In genomic region chr5:9789818-9790217, GRCh38 we compare ENCODE assay signal across 22 cellular contexts.
"Had no signal": no experiment of that assay in that cellular context is flagged by ENCODE, and none has a peak within 500 bp of the region (broad histone marks: within the 10 kb centered on the region; RNA-seq: fewer than 3 reads in every experiment).

No MANE protein-coding gene starts in this region.

- DNase-seq: activated CD4-positive, alpha-beta T cell treated with anti-CD3 and anti-CD28 coated beads for 36 hours; activated CD4-positive, CD25-positive, alpha-beta regulatory T cell; activated CD8-positive, alpha-beta memory T cell treated with anti-CD3 and anti-CD28 coated beads, Interleukin-2, amount 10 ng/mL, durations not matched to agents 7 days and 5 days; activated CD8-positive, alpha-beta T cell treated with anti-CD3 and anti-CD28 coated beads, Interleukin-2, amount 10 ng/mL, durations not matched to agents 7 days and 5 days; activated naive CD8-positive, alpha-beta T cell treated with anti-CD3 and anti-CD28 coated beads, Interleukin-2, amount 50 U/mL, for 24 hours; activated T-cell treated with anti-CD3 and anti-CD28 coated beads, Interleukin-2, amount 50 U/mL, for 48 hours; effector CD4-positive, alpha-beta T cell; immature natural killer cell; kidney; naive B cell; nephron progenitor cell; ovary; stimulated activated naive CD8-positive, alpha-beta T cell treated with anti-CD3 and anti-CD28 coated beads, Interleukin-15, Interleukin-2, amounts not matched to agents 100 U/mL and 50 U/mL, for 24 hours; T-helper 1 cell; testis; transverse colon had no signal

- H3K4me1 ChIP-seq: breast epithelium, esophagus muscularis mucosa, gastroesophageal sphincter, testis, transverse colon had no signal

- H3K9me3 ChIP-seq: breast epithelium, esophagus muscularis mucosa, gastroesophageal sphincter, neutrophil, ovary, testis, transverse colon had no signal

- H3K27ac ChIP-seq: breast epithelium, esophagus muscularis mucosa, gastroesophageal sphincter, neutrophil, ovary, testis, transverse colon had no signal

- H3K27me3 ChIP-seq: breast epithelium, esophagus muscularis mucosa, gastroesophageal sphincter, neutrophil, ovary, testis, transverse colon had no signal

- ATAC-seq: activated CD4-positive, alpha-beta T cell treated with anti-CD3 and anti-CD28 coated beads for 36 hours; activated CD8-positive, alpha-beta memory T cell treated with anti-CD3 and anti-CD28 coated beads, Interleukin-2, amount 10 ng/mL, durations not matched to agents 7 days and 5 days; activated CD8-positive, alpha-beta T cell treated with anti-CD3 and anti-CD28 coated beads, Interleukin-2, amount 10 ng/mL, durations not matched to agents 7 days and 5 days; activated naive CD8-positive, alpha-beta T cell treated with anti-CD3 and anti-CD28 coated beads, Interleukin-2, amount 50 U/mL, for 24 hours; gastroesophageal sphincter; stimulated activated naive CD8-positive, alpha-beta T cell treated with anti-CD3 and anti-CD28 coated beads, Interleukin-15, Interleukin-2, amounts not matched to agents 100 U/mL and 50 U/mL, for 24 hours had no signal

- FAIRE-seq: kidney, urothelium cell line had no signal

- H3K36me3 ChIP-seq: breast epithelium, esophagus muscularis mucosa, gastroesophageal sphincter, neutrophil, ovary, transverse colon had no signal

- H3K4me3 ChIP-seq: breast epithelium, esophagus muscularis mucosa, gastroesophageal sphincter, lung, ovary, testis, transverse colon had no signal
